Comparison of ENCODE assay signal across 15 cellular contexts in the genomic region with DNA sequence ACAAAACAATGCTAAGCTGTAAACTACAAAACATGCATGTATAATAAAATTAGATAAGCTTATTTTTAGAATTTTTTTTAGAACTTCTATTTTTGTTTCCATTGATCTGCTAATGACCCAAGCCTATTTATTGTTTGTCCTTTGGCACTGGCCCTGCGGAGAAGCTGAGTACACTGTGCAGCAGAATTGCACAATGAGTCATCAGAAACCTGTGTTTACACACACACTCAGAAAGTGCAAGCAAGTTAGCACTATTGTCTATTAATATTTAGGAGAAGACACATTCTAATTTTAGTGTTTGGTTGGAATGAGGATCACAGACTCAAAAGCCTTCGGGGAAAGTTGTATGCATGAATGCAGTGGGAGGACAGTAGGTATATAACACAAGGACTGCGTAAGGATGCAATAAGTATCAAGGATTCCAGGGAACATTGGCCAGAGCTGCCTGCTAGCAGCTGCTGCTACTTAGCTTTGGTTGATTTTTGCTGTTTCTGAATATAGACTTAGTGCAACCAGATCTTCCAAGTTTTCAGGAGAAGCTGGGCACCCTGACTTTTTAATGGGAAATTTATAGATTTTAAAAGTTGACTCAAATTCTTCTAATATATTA.
DNase-seq lines count a peak whose midpoint lies in the region; ATAC-seq, FAIRE-seq and TF ChIP-seq lines count a peak whose summit lies in the region.
"Had no signal": no experiment of that assay in that cellular context is flagged by ENCODE, and none has a peak within 500 bp of the region (broad histone marks: within the 10 kb centered on the region; RNA-seq: fewer than 3 reads in every experiment).

No MANE protein-coding gene starts in this region.

- no peaks in the 10 kb centered on the region for H3K27me3 Mint-ChIP-seq in T-helper 17 cell

- WGBS in pancreas, 2 donors: 23 to 34% methylated on average over 3 of the region's 3 CpGs

- H3K4me3 Mint-ChIP-seq in T-helper 17 cell: no peak overlapping the region
- H3K4me3 Mint-ChIP-seq: activated T-cell treated with anti-CD3 and anti-CD28 coated beads, Interleukin-2, amount 50 U/mL, for 4 hours had no signal

- no peaks in the 10 kb centered on the region for H3K9me3 ChIP-seq in pancreas
- H3K9me3 ChIP-seq in T-helper 17 cell (ENCODE audit: control insufficient read depth, low read length, poor library complexity, severe bottlenecking): no peaks in the 10 kb centered on the region
- H3K9me3 ChIP-seq: ascending aorta, BE2C, upper lobe of left lung had no signal

- no peaks in the 10 kb centered on the region for H3K4me1 Mint-ChIP-seq in T-helper 17 cell

- intact Hi-C loops in pancreas (cut with DNase I): no loop called here
- intact Hi-C loops in posterior vena cava (cut with DNase I): no loop called here

- ATAC-seq in pancreas (peak; percentile 93 to 96 (median 94)), T-helper 17 cell (no peak), HG02678 (IDR thresholded peaks at IDR 0.05; ENCODE audit: unreplicated experiment) (no peak)
- ATAC-seq: activated T-cell treated with anti-CD3 and anti-CD28 coated beads, Interleukin-2, amount 50 U/mL, for 4 hours had no signal

- H3K36me3 Mint-ChIP-seq in T-helper 17 cell (ENCODE audit: low read depth): no peaks in the 10 kb centered on the region

- no peak overlapping the region for H3K27ac Mint-ChIP-seq in T-helper 17 cell

- DNase-seq in DMS79 treated with DMSO at 0.1 percent for 48 hours (lab: John Stamatoyannopoulos, UW): peak; percentile 86
- DNase-seq in NCI-H2029 (lab: John Stamatoyannopoulos, UW): peak; percentile 79
- peak; percentile 37 for DNase-seq in SW480 (ENCODE audit: low spot score)
- DNase-seq in pancreas: peak in 4 of 6 donors; percentile 52 to 70 (median 57)
- no peak for DNase-seq in NCI-H2171 treated with DMSO at 0.1 percent for 48 hours (lab: John Stamatoyannopoulos, UW)
- DNase-seq in T-helper 17 cell: no peak
- no peak for DNase-seq in posterior vena cava (ENCODE audit: low spot score)
- DNase-seq: activated T-cell treated with anti-CD3 and anti-CD28 coated beads, Interleukin-2, amount 50 U/mL, for 4 hours; BE2C; upper lobe of left lung had no signal

- no peaks in the 10 kb centered on the region for H3K27me3 ChIP-seq in pancreas
- H3K27me3 ChIP-seq: ascending aorta, BE2C, upper lobe of left lung had no signal

- H3K4me3 ChIP-seq in pancreas: no peak overlapping the region
- H3K4me3 ChIP-seq: ascending aorta, skin epidermis, upper lobe of left lung had no signal

- H3K4me1 ChIP-seq in pancreas: peaks cover 8 to 28% (median 20%) of the 10 kb centered on the region in 3 donors
- H3K4me1 ChIP-seq: ascending aorta, BE2C, upper lobe of left lung had no signal

- peak; percentile 53 for FAIRE-seq in pancreas (lab: Jason Lieb, UNC)
- FAIRE-seq: endothelial cell of umbilical vein had no signal

- no peaks in the 10 kb centered on the region for H3K36me3 ChIP-seq in pancreas
- H3K36me3 ChIP-seq: ascending aorta, BE2C, upper lobe of left lung had no signal

- TF ChIP-seq CTCF in pancreas (IDR thresholded peaks at IDR 0.05): no peak

- H3K27ac ChIP-seq in pancreas: peak overlapping the region; percentile 5 to 41 (median 36)
- H3K27ac ChIP-seq: ascending aorta, skin epidermis, upper lobe of left lung, VCaP had no signal

Comparison
In these comparisons a context has a peak if more than half of its experiments do, and no peak if none do; other contexts are left out.
1. DNase-seq: peak in DMS79 treated with DMSO at 0.1 percent for 48 hours (single experiment), NCI-H2029 (single experiment), SW480 (single experiment) and pancreas (4 of 6); none in NCI-H2171 treated with DMSO at 0.1 percent for 48 hours (single experiment), T-helper 17 cell (0 of 3) and posterior vena cava (single experiment).
2. ATAC-seq: peak in pancreas (4 of 4); none in T-helper 17 cell (single experiment) and HG02678 (single experiment).